Comparison of ENCODE assay signal across 15 cellular contexts in the genomic region with DNA sequence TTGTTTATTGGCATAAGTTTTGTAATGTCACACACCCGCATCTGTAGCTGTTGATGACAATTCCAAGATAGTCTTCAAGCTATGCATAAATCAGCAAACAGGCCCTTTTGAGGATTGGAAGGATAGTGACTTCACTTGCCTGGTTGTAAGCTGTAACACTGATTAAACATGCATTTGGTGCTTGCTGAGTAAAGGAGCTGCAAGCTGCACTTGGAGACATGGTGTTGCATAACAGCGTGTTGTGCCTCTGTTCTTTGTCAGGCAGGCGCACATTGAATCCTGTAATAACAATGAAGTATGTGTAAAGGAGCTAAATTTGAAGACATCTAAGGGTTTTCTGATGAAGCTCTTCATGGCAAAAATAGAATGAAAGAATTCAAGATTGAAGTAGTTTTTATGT.
A peak's percentile ranks its signal among the peaks of the same experiment; 100 is the strongest.
DNase-seq lines count a peak whose midpoint lies in the region; TF ChIP-seq lines count a peak whose summit lies in the region.
"Had no signal": no experiment of that assay in that cellular context is flagged by ENCODE, and none has a peak within 500 bp of the region (broad histone marks: within the 10 kb centered on the region; RNA-seq: fewer than 3 reads in every experiment).

No MANE protein-coding gene starts in this region.

- TF ChIP-seq CTCF in foreskin fibroblast (IDR thresholded peaks at IDR 0.05; ENCODE audit: low read depth, low read length) (no peak), neutrophil (IDR thresholded peaks at IDR 0.05) (no peak)

- H3K36me3 ChIP-seq in GM23248 (ENCODE audit: low read depth) (peaks cover 10% of the 10 kb centered on the region; the same call in 1 of the 2 replicates), adipocyte (ENCODE audit: control insufficient read depth, insufficient read depth, low read length, severe bottlenecking) (peaks cover 22% of the 10 kb centered on the region), neutrophil (no peaks in the 10 kb centered on the region)

- in situ Hi-C loops in GM23248 (cut with MboI), result no loop called here

- no peak overlapping the region for H3K4me2 ChIP-seq in GM23248 (ENCODE audit: unreplicated experiment)

- H3K4me3 ChIP-seq in GM23248 (no peak overlapping the region), adipocyte (ENCODE audit: low read length) (no peak overlapping the region), foreskin fibroblast (ENCODE audit: low read depth in 1 of 2, low read length in 2 of 2) (no peak overlapping the region), neutrophil (ENCODE audit: low read depth in 1 of 2, low read length in 1 of 2) (peak overlapping the region in 1 of 2 experiments; percentile 13)
- H3K4me3 ChIP-seq: MG63 had no signal

- DNase-seq in GM23248 (peak; percentile 47), adipocyte (ENCODE audit: low read depth) (peak; percentile 62), foreskin fibroblast (peak; percentile 14 to 54), DMS79 (lab: John Stamatoyannopoulos, UW) (no peak), T-helper 2 cell (no peak), NCI-H446 treated with DMSO at 0.1 percent for 48 hours (lab: John Stamatoyannopoulos, UW) (no peak)
- no peak for DNase-seq in NK-92 treated with Interleukin-12 subunit alpha and Interleukin-12 subunit beta, amount 100 ng/mL, for 24 hours (lab: John Stamatoyannopoulos, UW)
- DNase-seq: aorta; CD4-positive, CD25-positive, alpha-beta regulatory T cell; foreskin keratinocyte; MG63; NCI-H748 treated with DMSO at 0.1 percent for 48 hours; stimulated activated CD4-positive, alpha-beta T cell treated with anti-CD3 and anti-CD28 coated beads, Interleukin-15, amount 100 ng/mL, for 24 hours; stimulated activated naive B cell treated with anti-CD40 and anti-IgM and Interleukin-4, amounts not matched to agents 10 μg/mL and 1 μg/mL and 100 μg/mL, for 72 hours had no signal

- H3K27me3 ChIP-seq in GM23248 (replicated peaks; ENCODE audit: insufficient read depth) (no peaks in the 10 kb centered on the region), adipocyte (replicated peaks; ENCODE audit: control insufficient read depth, insufficient read depth, low read length) (no peaks in the 10 kb centered on the region), neutrophil (no peaks in the 10 kb centered on the region)
- H3K27me3 ChIP-seq: foreskin keratinocyte, MG63 had no signal

- no peak overlapping the region for H3K27ac ChIP-seq in GM23248
- peak overlapping the region; percentile 75 for H3K27ac ChIP-seq in neutrophil
- H3K27ac ChIP-seq: foreskin keratinocyte had no signal

- H3K9me3 ChIP-seq in GM23248 (ENCODE audit: low read depth) (no peaks in the 10 kb centered on the region), adipocyte (ENCODE audit: control insufficient read depth, low read length) (no peaks in the 10 kb centered on the region), neutrophil (no peaks in the 10 kb centered on the region)
- H3K9me3 ChIP-seq: MG63 had no signal

- 0 out of 2 replicates have a peak, but pooled peaks cover 3% of the 10 kb centered on the region for H3F3A ChIP-seq in GM23248 (ENCODE audit: insufficient read depth)

- H3K4me1 ChIP-seq in GM23248 (ENCODE audit: insufficient read depth) (no peaks in the 10 kb centered on the region), adipocyte (ENCODE audit: control insufficient read depth, insufficient read depth, low read length) (peaks cover 13% of the 10 kb centered on the region), neutrophil (ENCODE audit: control insufficient read depth in 1 of 2, insufficient read depth in 1 of 2, low read depth in 1 of 2, low read length in 1 of 2) (peaks cover 34 to 37% of the 10 kb centered on the region in 2 experiments)
- H3K4me1 ChIP-seq: foreskin keratinocyte had no signal

- WGBS in GM23248 (ENCODE audit: low coverage in 1 of 2, low lambda C conversion rate in 2 of 2, missing lambda C conversion rate in 2 of 2), 2 experiments, result 56 to 64% methylated on average over 3 of the region's 3 CpGs

- H3K9me2 ChIP-seq in GM23248 (ENCODE audit: insufficient read depth), result no peaks in the 10 kb centered on the region

- H4K20me1 ChIP-seq in GM23248 (ENCODE audit: insufficient read depth), result no peaks in the 10 kb centered on the region

- no peaks in the 10 kb centered on the region; the same call in 1 of the 2 replicates for H3K79me2 ChIP-seq in GM23248 (ENCODE audit: insufficient read depth)

- H2AFZ ChIP-seq in GM23248, result no peak overlapping the region

- H3K9ac ChIP-seq in GM23248 (no peak overlapping the region), adipocyte (ENCODE audit: low read length) (no peak overlapping the region)

Comparison
In these comparisons a context has a peak if more than half of its experiments do, and no peak if none do; other contexts are left out.
1. DNase-seq: peak in GM23248 (single experiment), adipocyte (single experiment) and foreskin fibroblast (2 of 2); none in DMS79 (single experiment), NK-92 treated with Interleukin-12 subunit alpha and Interleukin-12 subunit beta, amount 100 ng/mL, for 24 hours (single experiment), T-helper 2 cell (0 of 5) and NCI-H446 treated with DMSO at 0.1 percent for 48 hours (single experiment).